Comparison of ENCODE assay signal across 19 cellular contexts in genomic region chr20:50472693-50473610, GRCh38. TPM values are rescaled to one million over a fixed set of nuclear protein-coding genes. Genes with fewer than 3 reads are reported as not detected.
A peak's percentile ranks its signal among the peaks of the same experiment; 100 is the strongest.
DNase-seq lines count a peak whose midpoint lies in the region; ATAC-seq and TF ChIP-seq lines count a peak whose summit lies in the region.
"Had no signal": no experiment of that assay in that cellular context is flagged by ENCODE, and none has a peak within 500 bp of the region (broad histone marks: within the 10 kb centered on the region; RNA-seq: fewer than 3 reads in every experiment).

No MANE protein-coding gene starts in this region.

- no peak overlapping the region for H3K27ac ChIP-seq in upper lobe of right lung
- H3K27ac ChIP-seq: brain microvascular endothelial cell, Peyer's patch, testis had no signal

- H3K36me3 Mint-ChIP-seq in IgD-negative memory B cell, result no peaks in the 10 kb centered on the region
- H3K36me3 Mint-ChIP-seq in dendritic cell treated with granulocyte-macrophage colony-stimulating factor and Interleukin-4, amounts not matched to agents 40 ng/mL and 50 ng/mL, for 4 days (ENCODE audit: low read depth), result no peaks in the 10 kb centered on the region
- H3K36me3 Mint-ChIP-seq: activated naive CD8-positive, alpha-beta T cell treated with anti-CD3 and anti-CD28 coated beads, Interleukin-2, amount 10 ng/mL, durations not matched to agents 7 days and 5 days; T-cell had no signal

- peaks cover 22% of the 10 kb centered on the region for H3K4me1 ChIP-seq in upper lobe of right lung

- no peaks in the 10 kb centered on the region for H3K36me3 ChIP-seq in upper lobe of right lung
- H3K36me3 ChIP-seq: brain microvascular endothelial cell, Peyer's patch had no signal

- H3K4me1 Mint-ChIP-seq in IgD-negative memory B cell, result peaks cover 17 to 27% (median 20%) of the 10 kb centered on the region in 3 donors
- H3K4me1 Mint-ChIP-seq in dendritic cell treated with granulocyte-macrophage colony-stimulating factor and Interleukin-4, amounts not matched to agents 40 ng/mL and 50 ng/mL, for 4 days (ENCODE audit: low read depth), result peaks cover 71% of the 10 kb centered on the region

- H3K9me3 Mint-ChIP-seq in IgD-negative memory B cell, result no peaks in the 10 kb centered on the region
- H3K9me3 Mint-ChIP-seq in dendritic cell treated with granulocyte-macrophage colony-stimulating factor and Interleukin-4, amounts not matched to agents 40 ng/mL and 50 ng/mL, for 4 days, result peaks cover 9% of the 10 kb centered on the region
- H3K9me3 Mint-ChIP-seq: activated naive CD8-positive, alpha-beta T cell treated with anti-CD3 and anti-CD28 coated beads, Interleukin-2, amount 10 ng/mL, durations not matched to agents 7 days and 5 days; activated T-cell treated with anti-CD3 and anti-CD28 coated beads, Interleukin-2, amount 50 U/mL, for 24 hours; T-cell had no signal

- ATAC-seq in upper lobe of right lung, result peak; percentile 75
- no peak for ATAC-seq in HG02981 (IDR thresholded peaks at IDR 0.05; ENCODE audit: unreplicated experiment)
- ATAC-seq: T-cell had no signal

- H3K4me3 ChIP-seq in upper lobe of right lung, result no peak overlapping the region
- H3K4me3 ChIP-seq: Peyer's patch, testis had no signal

- TF ChIP-seq CTCF in upper lobe of right lung (IDR thresholded peaks at IDR 0.05), result no peak

- peaks cover 4% of the 10 kb centered on the region for H3K27me3 Mint-ChIP-seq in IgD-negative memory B cell
- no peaks in the 10 kb centered on the region for H3K27me3 Mint-ChIP-seq in dendritic cell treated with granulocyte-macrophage colony-stimulating factor and Interleukin-4, amounts not matched to agents 40 ng/mL and 50 ng/mL, for 4 days
- H3K27me3 Mint-ChIP-seq: activated naive CD8-positive, alpha-beta T cell treated with anti-CD3 and anti-CD28 coated beads, Interleukin-2, amount 10 ng/mL, durations not matched to agents 7 days and 5 days; T-cell had no signal

- no peaks in the 10 kb centered on the region for H3K9me3 ChIP-seq in upper lobe of right lung
- H3K9me3 ChIP-seq: Peyer's patch, testis had no signal

- H3K27ac Mint-ChIP-seq in IgD-negative memory B cell, result peak overlapping the region in 2 of 3 donors; percentile 26 to 83
- H3K27ac Mint-ChIP-seq in dendritic cell treated with granulocyte-macrophage colony-stimulating factor and Interleukin-4, amounts not matched to agents 40 ng/mL and 50 ng/mL, for 4 days, result peak overlapping the region; percentile 92
- H3K27ac Mint-ChIP-seq: activated naive CD8-positive, alpha-beta T cell treated with anti-CD3 and anti-CD28 coated beads, Interleukin-2, amount 10 ng/mL, durations not matched to agents 7 days and 5 days; activated T-cell treated with anti-CD3 and anti-CD28 coated beads, Interleukin-2, amount 50 U/mL, for 24 hours; T-cell had no signal

- DNase-seq in stimulated activated CD4-positive, alpha-beta T cell treated with anti-CD3 and anti-CD28 coated beads, Interleukin-12 subunit alpha, Interleukin-12 subunit beta, amount 100 ng/mL, for 48 hours (ENCODE audit: low read depth in 2 of 3, low spot score in 1 of 3), result peak in 2 of 3 donors; percentile 12 to 27
- no peak for DNase-seq in stimulated activated CD4-positive, alpha-beta T cell treated with anti-CD3 and anti-CD28 coated beads, Interleukin-2, amount 100 ng/mL, for 48 hours
- no peak for DNase-seq in upper lobe of right lung
- no peak for DNase-seq in D341Med (ENCODE audit: low spot score)
- DNase-seq: activated naive CD8-positive, alpha-beta T cell treated with anti-CD3 and anti-CD28 coated beads, Interleukin-2, amount 10 ng/mL, durations not matched to agents 7 days and 5 days; activated T-cell treated with anti-CD3 and anti-CD28 coated beads, Interleukin-2, amount 50 U/mL, for 24 hours; brain microvascular endothelial cell; C1 segment of cervical spinal cord; dermis blood vessel endothelial cell; DMS79 treated with DMSO at 0.1 percent for 48 hours; IMR-90; NCI-H1092; NCI-H526; Peyer's patch; T-cell; testis had no signal

- H3K4me3 Mint-ChIP-seq in IgD-negative memory B cell, result peak overlapping the region in 3 of 4 donors; percentile 3 to 72 (median 70)
- peak overlapping the region; percentile 21 for H3K4me3 Mint-ChIP-seq in dendritic cell treated with granulocyte-macrophage colony-stimulating factor and Interleukin-4, amounts not matched to agents 40 ng/mL and 50 ng/mL, for 4 days
- H3K4me3 Mint-ChIP-seq: activated naive CD8-positive, alpha-beta T cell treated with anti-CD3 and anti-CD28 coated beads, Interleukin-2, amount 10 ng/mL, durations not matched to agents 7 days and 5 days; activated T-cell treated with anti-CD3 and anti-CD28 coated beads, Interleukin-2, amount 50 U/mL, for 24 hours; T-cell had no signal

- intact Hi-C loops in dendritic cell treated with granulocyte-macrophage colony-stimulating factor and Interleukin-4, amounts not matched to agents 40 ng/mL and 50 ng/mL, for 4 days (cut with micrococcal nuclease), result no loop called here
- intact Hi-C loops in upper lobe of right lung (cut with DNase I), result loop anchor here (10.0 kb wide), 1 partner anchor 102 kb away; no protein-coding TSS in a partner anchor

- H3K27me3 ChIP-seq in upper lobe of right lung, result no peaks in the 10 kb centered on the region
- H3K27me3 ChIP-seq: brain microvascular endothelial cell, Peyer's patch, testis had no signal

RNA-seq across cellular contexts. Expression of gene PTPN1, which starts 37.2 kb away (rescaled TPM):
- 73.8 TPM for polyA plus RNA-seq in IgD-negative memory B cell
- total RNA-seq in upper lobe of right lung, result 101 TPM

Comparison
In these comparisons a context has a peak if more than half of its experiments do, and no peak if none do; other contexts are left out.
1. DNase-seq: peak in stimulated activated CD4-positive, alpha-beta T cell treated with anti-CD3 and anti-CD28 coated beads, Interleukin-12 subunit alpha, Interleukin-12 subunit beta, amount 100 ng/mL, for 48 hours (2 of 3); none in stimulated activated CD4-positive, alpha-beta T cell treated with anti-CD3 and anti-CD28 coated beads, Interleukin-2, amount 100 ng/mL, for 48 hours (0 of 2), upper lobe of right lung (single experiment) and D341Med (single experiment).